19 cellular contexts compared by ENCODE assay signal in genomic region chr14:96801931-96802330, GRCh38. TPM values are rescaled to one million over a fixed set of nuclear protein-coding genes. Genes with fewer than 3 reads are reported as not detected.
DNase-seq lines count a peak whose midpoint lies in the region; ATAC-seq and TF ChIP-seq lines count a peak whose summit lies in the region.
"Had no signal": no experiment of that assay in that cellular context is flagged by ENCODE, and none has a peak within 500 bp of the region (broad histone marks: within the 10 kb centered on the region; RNA-seq: fewer than 3 reads in every experiment).

No MANE protein-coding gene starts in this region.

- H3K27me3 ChIP-seq in IMR-90 (ENCODE audit: control insufficient read depth, insufficient read depth, low read length): no peaks in the 10 kb centered on the region
- H3K27me3 ChIP-seq: BE2C; BLaER1 treated with 17β-estradiol and CSF1 and Interleukin-3, amounts not matched to agents 10 nM and 100 nM had no signal

- no peak overlapping the region for H4K8ac ChIP-seq in IMR-90 (ENCODE audit: low read depth in 2 of 2, low read length in 2 of 2)

- H3K27ac ChIP-seq in IMR-90 (ENCODE audit: insufficient read depth, low read length) (no peak overlapping the region), SK-N-MC (peak overlapping the region; percentile 32; the same call in 1 of the 2 replicates)
- H3K27ac ChIP-seq: BLaER1 treated with 17β-estradiol and CSF1 and Interleukin-3, amounts not matched to agents 10 nM and 100 nM; GM23248 had no signal

- H3K9me3 ChIP-seq in IMR-90 (ENCODE audit: control insufficient read depth, insufficient read depth, low read length) (no peaks in the 10 kb centered on the region), SK-N-MC (ENCODE audit: low read depth, low read length) (no peaks in the 10 kb centered on the region)
- H3K9me3 ChIP-seq: BE2C; BLaER1 treated with 17β-estradiol and CSF1 and Interleukin-3, amounts not matched to agents 10 nM and 100 nM had no signal

- WGBS in IMR-90 (ENCODE audit: extremely low coverage in 2 of 2, insufficient read length in 1 of 2), 2 experiments: no CpG with 5 or more reads among the region's 5 CpGs

- H4K20me1 ChIP-seq in IMR-90 (ENCODE audit: insufficient read depth, low read length): no peaks in the 10 kb centered on the region

- H3K4me1 Mint-ChIP-seq in glutamatergic neuron (ENCODE audit: low read depth, unreplicated experiment): peaks cover 68% of the 10 kb centered on the region

- no peaks in the 10 kb centered on the region for H3K36me3 Mint-ChIP-seq in glutamatergic neuron (ENCODE audit: unreplicated experiment)

- H3K27ac Mint-ChIP-seq in glutamatergic neuron (ENCODE audit: unreplicated experiment): peak overlapping the region; percentile 45
- H3K27ac Mint-ChIP-seq: CD14-positive monocyte; CD4-positive, alpha-beta T cell; CD8-positive, alpha-beta memory T cell had no signal

- intact Hi-C loops in IMR-90 (cut with micrococcal nuclease): no loop called here

- H3K23ac ChIP-seq in IMR-90 (ENCODE audit: low read depth, low read length): peak overlapping the region; percentile 16; the same call in 1 of the 2 replicates

- H3K36me3 ChIP-seq in IMR-90 (ENCODE audit: control insufficient read depth, insufficient read depth, low read length) (no peaks in the 10 kb centered on the region), SK-N-MC (ENCODE audit: insufficient read depth, low read length) (peaks cover 6% of the 10 kb centered on the region)
- H3K36me3 ChIP-seq: BE2C had no signal

- TF ChIP-seq POLR2A in IMR-90 (IDR thresholded peaks at IDR 0.05; ENCODE audit: low read depth, low read length): no peak

- H3K4me2 ChIP-seq in IMR-90 (ENCODE audit: low read depth, low read length): no peak overlapping the region; the same call in 1 of the 2 replicates
- H3K4me2 ChIP-seq: BLaER1 treated with 17β-estradiol and CSF1 and Interleukin-3, amounts not matched to agents 10 nM and 100 nM had no signal

- H3K9me3 Mint-ChIP-seq in glutamatergic neuron (ENCODE audit: unreplicated experiment): peaks cover 6% of the 10 kb centered on the region
- H3K9me3 Mint-ChIP-seq: CD14-positive monocyte; CD4-positive, alpha-beta T cell; CD8-positive, alpha-beta memory T cell had no signal

- POLR2A ChIA-PET in IMR-90 (lab: Charles Lee; ENCODE audit: unreplicated experiment): no interaction called here

- peaks cover 29 to 46% of the 10 kb centered on the region in 2 experiments for H3K79me1 ChIP-seq in IMR-90 (ENCODE audit: low read depth in 1 of 2, low read length in 2 of 2)

- no peak overlapping the region for H3K56ac ChIP-seq in IMR-90 (ENCODE audit: extremely low read depth, insufficient read depth, low read length)

- no peaks in the 10 kb centered on the region for H3K9me1 ChIP-seq in IMR-90 (ENCODE audit: insufficient read depth, low read length)

- H3K4me3 Mint-ChIP-seq in glutamatergic neuron (ENCODE audit: unreplicated experiment): no peak overlapping the region
- H3K4me3 Mint-ChIP-seq: CD14-positive monocyte; CD4-positive, alpha-beta T cell; CD8-positive, alpha-beta memory T cell had no signal

- in situ Hi-C loops in IMR-90 (cut with MboI; ENCODE audit: low sequenced_read_pairs): no loop called here

- H3K14ac ChIP-seq in IMR-90 (replicated peaks; ENCODE audit: low read depth, low read length): no peak overlapping the region

- no peak overlapping the region for H2BK120ac ChIP-seq in IMR-90 (ENCODE audit: low read depth, low read length)

- no peak overlapping the region for H2BK5ac ChIP-seq in IMR-90 (ENCODE audit: low read depth, low read length, poor library complexity, severe bottlenecking)

- H3K4ac ChIP-seq in IMR-90 (ENCODE audit: low read depth, low read length): no peak overlapping the region

- no peak overlapping the region for H3K18ac ChIP-seq in IMR-90 (ENCODE audit: low read depth, low read length)

- CTCF ChIA-PET in IMR-90 (lab: Yijun Ruan, JAX): no interaction called here

- H3K27me3 Mint-ChIP-seq in glutamatergic neuron (ENCODE audit: unreplicated experiment): peaks cover 6% of the 10 kb centered on the region
- H3K27me3 Mint-ChIP-seq: CD4-positive, alpha-beta T cell; CD8-positive, alpha-beta memory T cell had no signal

- no peak overlapping the region for H3K4me3 ChIP-seq in IMR-90 (ENCODE audit: insufficient read depth, low read depth, low read length)
- H3K4me3 ChIP-seq in SK-N-MC: no peak overlapping the region
- H3K4me3 ChIP-seq: BLaER1 treated with 17β-estradiol and CSF1 and Interleukin-3, amounts not matched to agents 10 nM and 100 nM; GM23248 had no signal

- H4K5ac ChIP-seq in IMR-90 (ENCODE audit: low read depth, low read length): no peak overlapping the region

- H3K4me1 ChIP-seq in IMR-90 (ENCODE audit: control insufficient read depth, insufficient read depth, low read length): peaks cover 3% of the 10 kb centered on the region; the same call in 1 of the 2 replicates

- TF ChIP-seq CTCF in IMR-90 (conservative IDR thresholded peaks at IDR 0.05; ENCODE audit: low read depth, low read length): no peak
- TF ChIP-seq CTCF in glutamatergic neuron (IDR thresholded peaks at IDR 0.05; ENCODE audit: partially characterized antibody, unreplicated experiment): no peak

- no peak overlapping the region for H2BK15ac ChIP-seq in IMR-90 (ENCODE audit: low read depth, low read length)

- no peak for TF ChIP-seq RAD21 in IMR-90 (IDR thresholded peaks at IDR 0.05; ENCODE audit: low read length)

- no peak overlapping the region for H4K91ac ChIP-seq in IMR-90 (ENCODE audit: insufficient read depth, low read depth, low read length)

- DNase-seq in IMR-90 (no peak), SK-N-MC (ENCODE audit: low read depth, low spot score) (no peak), glutamatergic neuron (no peak)
- DNase-seq: AML-193; BE2C; CD4-positive, alpha-beta T cell; CD8-positive, alpha-beta memory T cell; DMS 273 treated with DMSO at 0.1 percent for 48 hours; DMS79; GF-D8; GM23248; H7; HCEC 1CT had no signal

- dilution Hi-C loops in IMR-90 (cut with HindIII; ENCODE audit: low sequenced_read_pairs, unreplicated experiment): no loop called here

- BruUV-seq in IMR-90 (replicated peaks; lab: Mats Ljungman, UMichigan): no TSS peak

- H2AK5ac ChIP-seq in IMR-90 (ENCODE audit: low read depth, low read length): no peak overlapping the region

- no peak overlapping the region for H2AFZ ChIP-seq in IMR-90 (replicated peaks; ENCODE audit: low read length, poor library complexity)
- H2AFZ ChIP-seq: GM23248 had no signal

- ATAC-seq in IMR-90 (ENCODE audit: low read depth) (no peak), HG02938 (IDR thresholded peaks at IDR 0.05; ENCODE audit: unreplicated experiment) (no peak), GM21723 (IDR thresholded peaks at IDR 0.05; ENCODE audit: unreplicated experiment) (no peak), HG03520 (IDR thresholded peaks at IDR 0.05; ENCODE audit: unreplicated experiment) (no peak), HG03460 (IDR thresholded peaks at IDR 0.05; ENCODE audit: unreplicated experiment) (no peak)

- H2BK20ac ChIP-seq in IMR-90 (ENCODE audit: low read depth, low read length): no peak overlapping the region

- H2AK9ac ChIP-seq in IMR-90 (replicated peaks; ENCODE audit: low read depth, low read length, poor library complexity): no peak overlapping the region

- H3K9ac ChIP-seq in IMR-90 (ENCODE audit: low read depth, low read length): no peak overlapping the region
- H3K9ac ChIP-seq in SK-N-MC (ENCODE audit: insufficient read length): no peak overlapping the region
- H3K9ac ChIP-seq: BLaER1 treated with 17β-estradiol and CSF1 and Interleukin-3, amounts not matched to agents 10 nM and 100 nM; GM23248 had no signal

TF ChIP-seq in IMR-90, 13 proteins besides CTCF, POLR2A, EP300 and RAD21:
- TF ChIP-seq USF2 (IDR thresholded peaks at IDR 0.05; ENCODE audit: low read depth, low read length) (no peak), BHLHE40 (IDR thresholded peaks at IDR 0.05; ENCODE audit: low read depth, low read length) (no peak), FOS (IDR thresholded peaks at IDR 0.05; ENCODE audit: low read depth, low read length) (no peak), ELK1 (IDR thresholded peaks at IDR 0.05; ENCODE audit: borderline replicate concordance, low read depth, low read length) (no peak), CHD1 (IDR thresholded peaks at IDR 0.05; ENCODE audit: low read depth, low read length) (no peak), SMC3 (IDR thresholded peaks at IDR 0.05; ENCODE audit: low read depth, low read length) (no peak), RFX5 (IDR thresholded peaks at IDR 0.05; ENCODE audit: low read depth, low read length) (no peak), MAZ (IDR thresholded peaks at IDR 0.05; ENCODE audit: borderline replicate concordance, low read depth, low read length) (no peak)
TF ChIP-seq in IMR-90: peak in this region for 0.

RNA-seq across cellular contexts. Expression of gene VRK1, which starts 4.7 kb away (rescaled TPM):
- total RNA-seq in IMR-90 (2012; rRNA removed) (19.9 and 41.7 TPM in 2 replicates), glutamatergic neuron (ENCODE audit: unreplicated experiment) (50.5 TPM)
- 10.9 and 14.2 TPM in 2 replicates for polyA plus RNA-seq in IMR-90 (2012; rRNA removed)
- 1.2 and 1.3 TPM in 2 replicates for polyA plus RNA-seq in IMR-90 (2012; cell fraction: cytosol; rRNA removed)
- polyA plus RNA-seq in IMR-90 (2012; cell fraction: nucleus; rRNA removed; ENCODE audit: low replicate concordance): 0.91 and 3.7 TPM in 2 replicates
